Comparison of ENCODE assay signal across 11 cellular contexts in genomic region chr13:50513528-50513863, GRCh38.
A peak's percentile ranks its signal among the peaks of the same experiment; 100 is the strongest.
DNase-seq lines count a peak whose midpoint lies in the region; ATAC-seq and TF ChIP-seq lines count a peak whose summit lies in the region.
"Had no signal": no experiment of that assay in that cellular context is flagged by ENCODE, and none has a peak within 500 bp of the region (broad histone marks: within the 10 kb centered on the region; RNA-seq: fewer than 3 reads in every experiment).

No MANE protein-coding gene starts in this region.

- H3K4me3 ChIP-seq in uterus: peak overlapping the region in 1 of 2 donors; percentile 28

- ATAC-seq in Right ventricle myocardium superior (ENCODE audit: poor library complexity) (peak; percentile 22), Right ventricle myocardium inferior (no peak), HG02623 (IDR thresholded peaks at IDR 0.05; ENCODE audit: unreplicated experiment) (no peak), HG03025 (IDR thresholded peaks at IDR 0.05; ENCODE audit: low FRiP score, unreplicated experiment) (no peak)

- TF ChIP-seq POLR2A in uterus (IDR thresholded peaks at IDR 0.05): no peak

- H3K4me1 ChIP-seq in uterus: peaks cover 0 to 6% of the 10 kb centered on the region in 2 donors

- no peaks in the 10 kb centered on the region for H3K9me3 ChIP-seq in uterus

- no peak for DNase-seq in Right ventricle myocardium superior
- no peak for DNase-seq in Right ventricle myocardium inferior (ENCODE audit: missing footprints)
- DNase-seq in caudate nucleus (lab: John Stamatoyannopoulos, UW): no peak
- peak; percentile 42 for DNase-seq in myocyte (ENCODE audit: low read depth)
- DNase-seq in uterus: no peak
- DNase-seq in NCI-H1436 (lab: John Stamatoyannopoulos, UW): no peak
- DNase-seq: stimulated activated CD4-positive, alpha-beta T cell treated with anti-CD3 and anti-CD28 coated beads, Interleukin-4, amount 100 ng/mL, for 4 hours; T1000 had no signal

- intact Hi-C loops in Right ventricle myocardium superior (cut with DNase I): no loop called here
- intact Hi-C loops in Right ventricle myocardium inferior (cut with DNase I): loop anchor here (5.0 kb wide), 1 partner anchor 391 kb away; no protein-coding TSS in a partner anchor
- intact Hi-C loops in uterus (cut with DNase I; ENCODE audit: low total_unique reads): no loop called here

- TF ChIP-seq CTCF in uterus (IDR thresholded peaks at IDR 0.05): no peak

- no peaks in the 10 kb centered on the region for H3K27me3 ChIP-seq in uterus

- peak overlapping the region; percentile 90 for H3K27ac ChIP-seq in caudate nucleus (ENCODE audit: low read depth, low read length)
- H3K27ac ChIP-seq in uterus: peak overlapping the region; percentile 78 to 90
- H3K27ac ChIP-seq: epithelial cell of prostate had no signal

- no peaks in the 10 kb centered on the region for H3K36me3 ChIP-seq in uterus
